ENCODE assay signal across 9 cellular contexts in genomic region chr1:64514197-64514765, GRCh38. TPM values are rescaled to one million over a fixed set of nuclear protein-coding genes. Genes with fewer than 3 reads are reported as not detected.
DNase-seq lines count a peak whose midpoint lies in the region; ATAC-seq and TF ChIP-seq lines count a peak whose summit lies in the region.
"Had no signal": no experiment of that assay in that cellular context is flagged by ENCODE, and none has a peak within 500 bp of the region (broad histone marks: within the 10 kb centered on the region; RNA-seq: fewer than 3 reads in every experiment).

No MANE protein-coding gene starts in this region.

- no peak for ATAC-seq in GM18870 (IDR thresholded peaks at IDR 0.05; ENCODE audit: unreplicated experiment)
- ATAC-seq in GM21723 (IDR thresholded peaks at IDR 0.05; ENCODE audit: unreplicated experiment): no peak
- ATAC-seq in HG03432 (IDR thresholded peaks at IDR 0.05; ENCODE audit: unreplicated experiment): no peak

- H3K36me3 Mint-ChIP-seq in osteocyte (ENCODE audit: unreplicated experiment): no peaks in the 10 kb centered on the region

- no peak overlapping the region for H3K4me3 ChIP-seq in esophagus squamous epithelium

- H3K36me3 ChIP-seq in esophagus squamous epithelium: no peaks in the 10 kb centered on the region

- TF ChIP-seq POLR2A in esophagus squamous epithelium (IDR thresholded peaks at IDR 0.05): no peak

- H3K9me3 Mint-ChIP-seq in osteocyte (ENCODE audit: unreplicated experiment): no peaks in the 10 kb centered on the region

- H3K4me3 Mint-ChIP-seq in osteocyte (ENCODE audit: unreplicated experiment): peak overlapping the region; percentile 24
- H3K4me3 Mint-ChIP-seq: CD8-positive, alpha-beta memory T cell had no signal

- intact Hi-C loops in esophagus squamous epithelium (cut with DNase I): no loop called here

- H3K9me3 ChIP-seq in esophagus squamous epithelium: no peaks in the 10 kb centered on the region

- H3K27me3 ChIP-seq in esophagus squamous epithelium: no peaks in the 10 kb centered on the region

- peak; percentile 37 for DNase-seq in AG08395 (ENCODE audit: low spot score)
- DNase-seq in NCI-H446 (lab: John Stamatoyannopoulos, UW): peak; percentile 9 to 74
- no peak for DNase-seq in esophagus squamous epithelium (lab: John Stamatoyannopoulos, UW)
- no peak for DNase-seq in osteocyte (ENCODE audit: extremely low spot score, unreplicated experiment)
- no peak for DNase-seq in NCI-H1436 (lab: John Stamatoyannopoulos, UW)
- DNase-seq: CD8-positive, alpha-beta memory T cell had no signal

- WGBS in esophagus squamous epithelium, 2 donors: 0 to 12% methylated on average over 1 of the region's 1 CpG

- TF ChIP-seq CTCF in esophagus squamous epithelium (IDR thresholded peaks at IDR 0.05): no peak
- no peak for TF ChIP-seq CTCF in osteocyte (IDR thresholded peaks at IDR 0.05)

- H3K27ac Mint-ChIP-seq in osteocyte (ENCODE audit: unreplicated experiment): peak overlapping the region; percentile 86
- H3K27ac Mint-ChIP-seq: CD8-positive, alpha-beta memory T cell had no signal

- peaks cover 65% of the 10 kb centered on the region for H3K4me1 Mint-ChIP-seq in osteocyte (ENCODE audit: unreplicated experiment)
- H3K4me1 Mint-ChIP-seq: CD8-positive, alpha-beta memory T cell had no signal

- H3K27ac ChIP-seq in esophagus squamous epithelium: peak overlapping the region; percentile 42 to 69 (median 64)

- H3K27me3 Mint-ChIP-seq in osteocyte (ENCODE audit: unreplicated experiment): peaks cover 3% of the 10 kb centered on the region

- H3K4me1 ChIP-seq in esophagus squamous epithelium: peaks cover 5 to 73% (median 47%) of the 10 kb centered on the region in 3 donors

RNA-seq across cellular contexts. Expression of gene CACHD1, which starts 44.4 kb away (rescaled TPM):
- total RNA-seq in esophagus squamous epithelium: 10 to 100 TPM in 1 of 4 donors, 1 to 10 TPM in 3; 1.9 to 14.5 (median 4.1) TPM
- 5.5 TPM in 2 replicates for total RNA-seq in osteocyte

Comparison
In these comparisons a context has a peak if more than half of its experiments do, and no peak if none do; other contexts are left out.
1. DNase-seq: peak in AG08395 (single experiment) and NCI-H446 (2 of 2); none in esophagus squamous epithelium (single experiment), osteocyte (single experiment) and NCI-H1436 (single experiment).